ENCODE assay signal across 12 cellular contexts in genomic region chr21:35077975-35078374, GRCh38.
"Had no signal": no experiment of that assay in that cellular context is flagged by ENCODE, and none has a peak within 500 bp of the region (broad histone marks: within the 10 kb centered on the region; RNA-seq: fewer than 3 reads in every experiment).

No MANE protein-coding gene starts in this region.

- H3K27me3 Mint-ChIP-seq: stimulated activated naive CD8-positive, alpha-beta T cell treated with anti-CD3 and anti-CD28 coated beads, Interleukin-15, Interleukin-2, amounts not matched to agents 100 ng/mL and 50 ng/mL, for 24 hours had no signal

- H3K27ac Mint-ChIP-seq: activated CD8-positive, alpha-beta T cell treated with anti-CD3 and anti-CD28 coated beads, Interleukin-2, amount 10 ng/mL, durations not matched to agents 7 days and 5 days; stimulated activated naive CD8-positive, alpha-beta T cell treated with anti-CD3 and anti-CD28 coated beads, Interleukin-15, Interleukin-2, amounts not matched to agents 100 ng/mL and 50 ng/mL, for 24 hours had no signal

- FAIRE-seq: colon, endothelial cell of umbilical vein had no signal

- H3K4me3 Mint-ChIP-seq: activated CD8-positive, alpha-beta T cell treated with anti-CD3 and anti-CD28 coated beads, Interleukin-2, amount 10 ng/mL, durations not matched to agents 7 days and 5 days; stimulated activated naive CD8-positive, alpha-beta T cell treated with anti-CD3 and anti-CD28 coated beads, Interleukin-15, Interleukin-2, amounts not matched to agents 100 ng/mL and 50 ng/mL, for 24 hours had no signal

- ATAC-seq: activated CD8-positive, alpha-beta T cell treated with anti-CD3 and anti-CD28 coated beads, Interleukin-2, amount 10 ng/mL, durations not matched to agents 7 days and 5 days; gastrocnemius medialis; heart right ventricle had no signal

- DNase-seq: activated CD4-positive, CD25-positive, alpha-beta regulatory T cell treated with anti-CD3 and anti-CD28 coated beads, Interleukin-2, amount 50 U/mL, for 72 hours; activated CD8-positive, alpha-beta memory T cell treated with anti-CD3 and anti-CD28 coated beads, Interleukin-2, amount 50 U/mL, for 48 hours; activated CD8-positive, alpha-beta T cell treated with anti-CD3 and anti-CD28 coated beads, Interleukin-2, amount 10 ng/mL, durations not matched to agents 7 days and 5 days; activated effector memory CD4-positive, alpha-beta T cell treated with Interleukin-2 at 50 U/mL for 16 hours; effector CD4-positive, alpha-beta T cell; gastrocnemius medialis; heart right ventricle; islet precursor cell; stimulated activated CD4-positive, alpha-beta T cell treated with anti-CD3 and anti-CD28 coated beads, Interleukin-2, amount 100 ng/mL, for 48 hours had no signal
